8 cellular contexts compared by ENCODE assay signal in genomic region chr6:33316603-33317417, GRCh38. TPM values are rescaled to one million over a fixed set of nuclear protein-coding genes. Genes with fewer than 3 reads are reported as not detected.
A peak's percentile ranks its signal among the peaks of the same experiment; 100 is the strongest.
DNase-seq lines count a peak whose midpoint lies in the region; ATAC-seq and TF ChIP-seq lines count a peak whose summit lies in the region.

No MANE protein-coding gene starts in this region.

- H3K36me3 ChIP-seq in SU-DHL-6 (ENCODE audit: low read length) = peaks cover 21% of the 10 kb centered on the region
- H3K36me3 ChIP-seq in fibroblast of lung (ENCODE audit: control insufficient read depth, insufficient read depth, low read length) = peaks cover 14% of the 10 kb centered on the region
- peaks cover 11 to 32% of the 10 kb centered on the region in 2 donors for H3K36me3 ChIP-seq in psoas muscle (ENCODE audit: insufficient read depth in 1 of 2, low read depth in 1 of 2)

- ATAC-seq in psoas muscle (no peak), HG03039 (IDR thresholded peaks at IDR 0.05; ENCODE audit: unreplicated experiment) (no peak)

- 59 to 70% (median 62%) methylated on average over 19 of the region's 19 CpGs for WGBS in psoas muscle, 3 donors

- intact Hi-C loops in psoas muscle (cut with DNase I) = no loop called here

- H3K27me3 ChIP-seq in SU-DHL-6 (ENCODE audit: low read length) (no peaks in the 10 kb centered on the region), fibroblast of lung (ENCODE audit: control insufficient read depth, insufficient read depth, low read length) (no peaks in the 10 kb centered on the region), psoas muscle (ENCODE audit: insufficient read depth in 3 of 3, low read length in 2 of 3) (no peaks in the 10 kb centered on the region)

- TF ChIP-seq CTCF in GM12865 (IDR thresholded peaks at IDR 0.05; ENCODE audit: insufficient read depth, low read depth, low read length, missing control alignments) (no peak), SU-DHL-6 (IDR thresholded peaks at IDR 0.05; ENCODE audit: insufficient read depth, low read length, poor library complexity, severe bottlenecking) (no peak), fibroblast of lung (conservative IDR thresholded peaks at IDR 0.05 in 1 of 2, IDR thresholded peaks at IDR 0.05 in 1 of 2; ENCODE audit: low read depth in 1 of 2, low read length in 2 of 2) (no peak), psoas muscle (IDR thresholded peaks at IDR 0.05) (no peak)

- peak overlapping the region; percentile 44 for H3K4me2 ChIP-seq in SU-DHL-6 (ENCODE audit: low read depth, low read length, poor library complexity, severe bottlenecking)
- peak overlapping the region; percentile 40 for H3K4me2 ChIP-seq in fibroblast of lung (ENCODE audit: extremely low read depth, insufficient read depth, low read length)

- no peaks in the 10 kb centered on the region; the same call in 1 of the 2 replicates for H4K20me1 ChIP-seq in SU-DHL-6 (ENCODE audit: low read depth, low read length)
- H4K20me1 ChIP-seq in fibroblast of lung (ENCODE audit: control insufficient read depth, extremely low read depth, insufficient read depth, low read length) = no peaks in the 10 kb centered on the region

- H3K9me3 ChIP-seq in SU-DHL-6 (ENCODE audit: insufficient read depth, low read length) = no peaks in the 10 kb centered on the region
- H3K9me3 ChIP-seq in fibroblast of lung (ENCODE audit: control insufficient read depth, insufficient read depth, low read depth, low read length) = no peaks in the 10 kb centered on the region
- H3K9me3 ChIP-seq in psoas muscle = no peaks in the 10 kb centered on the region

- H3K27ac ChIP-seq in SU-DHL-6 (ENCODE audit: low read depth, low read length) = peak overlapping the region; percentile 16
- H3K27ac ChIP-seq in fibroblast of lung (ENCODE audit: insufficient read depth, low read length) = no peak overlapping the region
- H3K27ac ChIP-seq in psoas muscle = peak overlapping the region; percentile 77

- H3K4me1 ChIP-seq in fibroblast of lung (ENCODE audit: control insufficient read depth, extremely low read depth, insufficient read depth, low read length) = peaks cover 40% of the 10 kb centered on the region
- peaks cover 56% of the 10 kb centered on the region for H3K4me1 ChIP-seq in psoas muscle

- H3K4me3 ChIP-seq in GM12865 (ENCODE audit: low read depth, low read length) (peak overlapping the region; percentile 41), SU-DHL-6 (ENCODE audit: insufficient read depth, low read length, poor library complexity, severe bottlenecking) (peak overlapping the region; percentile 66), fibroblast of lung (replicated peaks in 1 of 4; ENCODE audit: control extremely low read depth in 1 of 4, insufficient read depth in 1 of 4, low read depth in 3 of 4, low read length in 4 of 4) (peak overlapping the region; percentile 36 to 60 (median 46)), psoas muscle (peak overlapping the region; percentile 68)

- no peak overlapping the region for H2AFZ ChIP-seq in SU-DHL-6 (ENCODE audit: low read depth, low read length, severe bottlenecking)
- H2AFZ ChIP-seq in fibroblast of lung (ENCODE audit: low read length) = no peak overlapping the region

- H3F3A ChIP-seq in SU-DHL-6 (ENCODE audit: insufficient read depth) = peaks cover 65% of the 10 kb centered on the region

- H3K79me2 ChIP-seq in SU-DHL-6 (ENCODE audit: insufficient read depth, low read length) (peaks cover 40% of the 10 kb centered on the region), fibroblast of lung (ENCODE audit: control insufficient read depth, insufficient read depth, low read length) (peaks cover 55% of the 10 kb centered on the region)

- H3K9ac ChIP-seq in SU-DHL-6 (ENCODE audit: low read length) = no peak overlapping the region; the same call in 1 of the 2 replicates
- no peak overlapping the region for H3K9ac ChIP-seq in fibroblast of lung (ENCODE audit: insufficient read depth, low read length)

- no peaks in the 10 kb centered on the region for H3K9me2 ChIP-seq in SU-DHL-6 (replicated peaks; ENCODE audit: insufficient read depth, low read length)

- no peak for DNase-seq in GM12865 (ENCODE audit: low read depth)
- no peak for DNase-seq in fibroblast of lung (ENCODE audit: low read depth in 2 of 2)
- peak in 1 of 2 donors; percentile 65 for DNase-seq in psoas muscle
- DNase-seq in effector CD4-positive, alpha-beta T cell = no peak
- no peak for DNase-seq in NOMO-1 treated with dmso at 0.1 percent for 144 hours (lab: John Stamatoyannopoulos, UW; ENCODE audit: unreplicated experiment)
- no peak for DNase-seq in NCI-H2029 treated with DMSO at 0.1 percent for 48 hours (lab: John Stamatoyannopoulos, UW)

RNA-seq across cellular contexts. Expression of gene ZBTB22, which starts 0.7 kb away (rescaled TPM):
- 23.6 and 31.2 TPM in 2 replicates for total RNA-seq in fibroblast of lung
- 8.0 and 8.9 TPM in 2 replicates for polyA plus RNA-seq in fibroblast of lung
- 12.0 and 14.8 TPM in 2 replicates for polyA plus RNA-seq in fibroblast of lung (2012)
- 23.1 and 32.8 TPM in 2 replicates for polyA minus RNA-seq in fibroblast of lung (ENCODE audit: low replicate concordance)
- total RNA-seq in psoas muscle = 10 to 100 TPM in 2 of 4 donors, 1 to 10 TPM in 2; 7.4 to 19.7 (median 10.1) TPM
- 1 to 10 TPM; 4.7 to 8.4 (median 5.7) TPM for polyA plus RNA-seq in psoas muscle

RNA-seq across cellular contexts. Expression of gene TAPBP, which starts 2.9 kb away (rescaled TPM):
- total RNA-seq in fibroblast of lung (38.8 and 56.0 TPM in 2 replicates), psoas muscle (10 to 100 TPM; 24.4 to 37.4 (median 27.1) TPM)
- polyA plus RNA-seq in fibroblast of lung (50.3 and 55.4 TPM in 2 replicates), psoas muscle (10 to 100 TPM in 2 of 3 donors, 1 to 10 TPM in 1; 7.9 to 16.1 (median 10.1) TPM)
- polyA plus RNA-seq in fibroblast of lung (2012) = 62.8 and 67.0 TPM in 2 replicates
- polyA minus RNA-seq in fibroblast of lung (ENCODE audit: low replicate concordance) = 94.8 and 117 TPM in 2 replicates

RNA-seq across cellular contexts. Expression of gene DAXX, which starts 5.9 kb away (rescaled TPM):
- total RNA-seq in fibroblast of lung (32.4 and 66.4 TPM in 2 replicates), psoas muscle (10 to 100 TPM; 22.2 to 36.4 (median 34.2) TPM)
- polyA plus RNA-seq in fibroblast of lung (32.4 and 58.4 TPM in 2 replicates), psoas muscle (10 to 100 TPM; 39.3 to 76.8 (median 59.7) TPM)
- polyA plus RNA-seq in fibroblast of lung (2012) = 39.0 and 69.8 TPM in 2 replicates
- 90.0 and 108 TPM in 2 replicates for polyA minus RNA-seq in fibroblast of lung (ENCODE audit: low replicate concordance)

RNA-seq across cellular contexts. Expression of gene RGL2, which starts 18.1 kb away (rescaled TPM):
- total RNA-seq in fibroblast of lung = 22.1 and 22.8 TPM in 2 replicates
- polyA plus RNA-seq in fibroblast of lung = 17.4 and 20.5 TPM in 2 replicates
- polyA plus RNA-seq in fibroblast of lung (2012) = 20.2 and 26.1 TPM in 2 replicates
- 54.9 and 57.4 TPM in 2 replicates for polyA minus RNA-seq in fibroblast of lung (ENCODE audit: low replicate concordance)
- 10 to 100 TPM; 44.5 to 58.3 (median 54.9) TPM for total RNA-seq in psoas muscle
- polyA plus RNA-seq in psoas muscle = 10 to 100 TPM; 30.5 to 66.1 (median 51.9) TPM

RNA-seq across cellular contexts. Expression of gene PFDN6, which starts 27.4 kb away (rescaled TPM):
- 39.8 and 43.1 TPM in 2 replicates for total RNA-seq in fibroblast of lung
- polyA plus RNA-seq in fibroblast of lung = 46.7 and 50.5 TPM in 2 replicates
- 88.3 and 89.0 TPM in 2 replicates for polyA plus RNA-seq in fibroblast of lung (2012)
- polyA minus RNA-seq in fibroblast of lung (ENCODE audit: low replicate concordance) = 0.71 and 5.1 TPM in 2 replicates
- 10 to 100 TPM; 57.2 to 87.6 (median 75.7) TPM for total RNA-seq in psoas muscle
- 100 to 1,000 TPM; 223 to 296 (median 248) TPM for polyA plus RNA-seq in psoas muscle
